ENCODE assay signal across 8 cellular contexts in genomic region chr19:57947088-57947418, GRCh38. TPM values are rescaled to one million over a fixed set of nuclear protein-coding genes. Genes with fewer than 3 reads are reported as not detected.
DNase-seq lines count a peak whose midpoint lies in the region; ATAC-seq and TF ChIP-seq lines count a peak whose summit lies in the region.

No MANE protein-coding gene starts in this region.

- peaks cover 18% of the 10 kb centered on the region for H3K4me1 Mint-ChIP-seq in type B pancreatic cell (ENCODE audit: unreplicated experiment)

- peak overlapping the region; percentile 98 for H3K4me3 Mint-ChIP-seq in type B pancreatic cell

- ATAC-seq in HG02588 (IDR thresholded peaks at IDR 0.05; ENCODE audit: unreplicated experiment): peak; percentile 8
- no peak for ATAC-seq in body of pancreas
- ATAC-seq in lower lobe of right lung: peak in 1 of 2 donors; percentile 3

- peaks cover 22% of the 10 kb centered on the region for H3K9me3 Mint-ChIP-seq in type B pancreatic cell

- peak overlapping the region; percentile 70; the same call in 1 of the 2 replicates for H3K27ac ChIP-seq in ACC112 (ENCODE audit: low read depth, low read length)
- H3K27ac ChIP-seq in body of pancreas: peak overlapping the region in 3 of 4 donors; percentile 57 to 75 (median 65)
- peak overlapping the region; percentile 72 for H3K27ac ChIP-seq in lower lobe of right lung

- H3K36me3 ChIP-seq in ACC112 (ENCODE audit: insufficient read depth, low read length): peaks cover 21% of the 10 kb centered on the region
- H3K36me3 ChIP-seq in body of pancreas (replicated peaks in 1 of 2; ENCODE audit: insufficient read depth in 1 of 2, low read depth in 2 of 2): peaks cover 0 to 7% of the 10 kb centered on the region in 2 donors
- peaks cover 10% of the 10 kb centered on the region for H3K36me3 ChIP-seq in lower lobe of right lung

- no peak for TF ChIP-seq CTCF in body of pancreas (IDR thresholded peaks at IDR 0.05)
- no peak for TF ChIP-seq CTCF in lower lobe of right lung (IDR thresholded peaks at IDR 0.05)
- no peak for TF ChIP-seq CTCF in type B pancreatic cell (conservative IDR thresholded peaks at IDR 0.05)

- no peak for TF ChIP-seq POLR2A in body of pancreas (IDR thresholded peaks at IDR 0.05)

- H2AFZ ChIP-seq in ACC112 (ENCODE audit: low read length, unreplicated experiment): peak overlapping the region; percentile 32

- no peaks in the 10 kb centered on the region for H3K27me3 Mint-ChIP-seq in type B pancreatic cell

- H3K27ac Mint-ChIP-seq in type B pancreatic cell: no peak overlapping the region

- H3K9me3 ChIP-seq in body of pancreas (peaks cover 0 to 44% (median under 1%) of the 10 kb centered on the region in 3 donors), lower lobe of right lung (peaks cover 30% of the 10 kb centered on the region)

- DNase-seq in body of pancreas (no peak), lower lobe of right lung (no peak), type B pancreatic cell (ENCODE audit: extremely low spot score, unreplicated experiment) (no peak), DMS153 (lab: John Stamatoyannopoulos, UW) (no peak), H4 (ENCODE audit: low spot score) (no peak), OCI-M1 (lab: John Stamatoyannopoulos, UW) (no peak)

- H3K4me3 ChIP-seq in ACC112 (ENCODE audit: low read depth, low read length) (peak overlapping the region; percentile 89), body of pancreas (peak overlapping the region; percentile 54 to 77), lower lobe of right lung (peak overlapping the region; percentile 73)

- H3K27me3 ChIP-seq in ACC112 (ENCODE audit: insufficient read depth, low read length) (no peaks in the 10 kb centered on the region), body of pancreas (no peaks in the 10 kb centered on the region), lower lobe of right lung (ENCODE audit: low read depth) (no peaks in the 10 kb centered on the region)

- peaks cover 44% of the 10 kb centered on the region for H3K79me2 ChIP-seq in ACC112 (ENCODE audit: control insufficient read depth, insufficient read depth, low read length, unreplicated experiment)

- H3K4me1 ChIP-seq in ACC112 (ENCODE audit: control insufficient read depth, insufficient read depth, low read length, unreplicated experiment) (no peaks in the 10 kb centered on the region), body of pancreas (peaks cover 10% of the 10 kb centered on the region), lower lobe of right lung (peaks cover 6% of the 10 kb centered on the region)

- WGBS in body of pancreas, 2 donors: 0% methylated on average over 1 to 18 of the region's 18 CpGs

- intact Hi-C loops in body of pancreas (cut with DNase I) (no loop called here), lower lobe of right lung (cut with DNase I) (no loop called here)

- peaks cover 44% of the 10 kb centered on the region for H3K36me3 Mint-ChIP-seq in type B pancreatic cell

RNA-seq across cellular contexts. Expression of gene ZNF256, which starts 0.5 kb away (rescaled TPM):
- total RNA-seq in body of pancreas (1 to 10 TPM; 3.6 to 6.9 TPM), lower lobe of right lung (5.9 TPM), type B pancreatic cell (ENCODE audit: low replicate concordance) (10.2 and 10.4 TPM in 2 replicates)
- 2.5 and 8.7 TPM in 2 replicates for total RNA-seq in H4 (2014; rRNA removed; shearing (Covaris generic))

RNA-seq across cellular contexts. Expression of gene ZNF418, which starts 11.9 kb away (rescaled TPM):
- 10 to 100 TPM in 1 of 2 donors, 1 to 10 TPM in 1; 2.6 to 15.3 TPM for total RNA-seq in body of pancreas
- 5.9 TPM for total RNA-seq in lower lobe of right lung
- 14.3 and 24.6 TPM in 2 replicates for total RNA-seq in type B pancreatic cell (ENCODE audit: low replicate concordance)
- total RNA-seq in H4 (2014; rRNA removed; shearing (Covaris generic)): 0.50 TPM in 1 of 2 replicates, not detected in the other

RNA-seq across cellular contexts. Expression of gene C19orf18, which starts 27.3 kb away (rescaled TPM):
- total RNA-seq in body of pancreas (1 to 10 TPM in 1 of 2 donors, not detected in 1; 1.3 TPM), lower lobe of right lung (1.0 TPM), type B pancreatic cell (ENCODE audit: low replicate concordance) (1.0 and 2.5 TPM in 2 replicates)
- total RNA-seq in H4 (2014; rRNA removed; shearing (Covaris generic)): not detected in 2 replicates

RNA-seq across cellular contexts. Expression of gene ZNF417, which starts 30.7 kb away (rescaled TPM):
- total RNA-seq in body of pancreas (1 to 10 TPM; 7.3 to 7.6 TPM), lower lobe of right lung (16.2 TPM), type B pancreatic cell (ENCODE audit: low replicate concordance) (20.8 and 26.8 TPM in 2 replicates)
- 4.9 and 12.1 TPM in 2 replicates for total RNA-seq in H4 (2014; rRNA removed; shearing (Covaris generic))

RNA-seq across cellular contexts. Expression of gene ZNF606, which starts 55.6 kb away (rescaled TPM):
- total RNA-seq in body of pancreas (10 to 100 TPM; 11.7 to 21.4 TPM), lower lobe of right lung (16.1 TPM), type B pancreatic cell (ENCODE audit: low replicate concordance) (28.1 and 39.1 TPM in 2 replicates)
- total RNA-seq in H4 (2014; rRNA removed; shearing (Covaris generic)): 6.5 and 7.7 TPM in 2 replicates
